In genomic region chr5:116947691-116948528, GRCh38 we compare ENCODE assay signal across 1 cellular context.
A peak's percentile ranks its signal among the peaks of the same experiment; 100 is the strongest.
TF ChIP-seq lines count a peak whose summit lies in the region.

No MANE protein-coding gene starts in this region.

TF ChIP-seq in K562, 482 proteins besides CTCF, POLR2A, EP300 and RAD21 (continued from another document):
- TF ChIP-seq ATF2 (CRISPR knock-in tag; IDR thresholded peaks at IDR 0.05) (no peak), BRF1 (IDR thresholded peaks at IDR 0.05; ENCODE audit: borderline replicate concordance, extremely low read depth, insufficient read length) (no peak), KAT7 (CRISPR knock-in tag; IDR thresholded peaks at IDR 0.05; ENCODE audit: borderline replicate concordance) (no peak), ELF1 (tag; IDR thresholded peaks at IDR 0.05) (no peak), TBL1XR1 (IDR thresholded peaks at IDR 0.05; ENCODE audit: low read length in 2 of 2) (no peak), PRMT5 (CRISPR knock-in tag; IDR thresholded peaks at IDR 0.05) (no peak), SMC3 (conservative IDR thresholded peaks at IDR 0.05; ENCODE audit: insufficient read depth, low read depth, low read length) (peak; percentile 54), CXXC5 (CRISPR knock-in tag; IDR thresholded peaks at IDR 0.05) (no peak), JUNB (CRISPR knock-in tag; conservative IDR thresholded peaks at IDR 0.05) (no peak), SP1 (CRISPR knock-in tag; IDR thresholded peaks at IDR 0.05) (no peak), SPI1 (IDR thresholded peaks at IDR 0.05; ENCODE audit: borderline replicate concordance, low read depth, low read length) (peak; percentile 40; the same call in 1 of the 2 replicates), HIVEP1 (CRISPR knock-in tag; IDR thresholded peaks at IDR 0.05) (no peak), ZFP30 (CRISPR knock-in tag; IDR thresholded peaks at IDR 0.05; ENCODE audit: borderline replicate concordance) (no peak), ZNF436 (CRISPR knock-in tag; IDR thresholded peaks at IDR 0.05) (no peak), KDM5B (IDR thresholded peaks at IDR 0.05; ENCODE audit: insufficient replicate concordance, low read depth, low read length) (no peak), SMARCC2 (IDR thresholded peaks at IDR 0.05; ENCODE audit: low read depth) (no peak), BCLAF1 (IDR thresholded peaks at IDR 0.05; ENCODE audit: borderline replicate concordance in 1 of 2, control insufficient read depth in 1 of 2, low read depth in 2 of 2, low read length in 1 of 2) (no peak), YY1 (IDR thresholded peaks at IDR 0.05; ENCODE audit: borderline replicate concordance in 1 of 3, control insufficient read depth in 1 of 3, extremely low read depth in 1 of 3, insufficient read depth in 3 of 3, insufficient read length in 1 of 3, insufficient replicate concordance in 2 of 3, low read depth in 1 of 3, low read length in 2 of 3) (peak in 1 of 3 experiments; percentile 12), MED1 (CRISPR knock-in tag; IDR thresholded peaks at IDR 0.05; ENCODE audit: borderline replicate concordance) (no peak), GMEB1 (CRISPR knock-in tag; IDR thresholded peaks at IDR 0.05) (no peak), FIP1L1 (IDR thresholded peaks at IDR 0.05; ENCODE audit: low read depth, low read length, poor library complexity, severe bottlenecking) (no peak)
TF ChIP-seq in K562: peak in this region for 4.
